8 cellular contexts compared by ENCODE assay signal in the genomic region with DNA sequence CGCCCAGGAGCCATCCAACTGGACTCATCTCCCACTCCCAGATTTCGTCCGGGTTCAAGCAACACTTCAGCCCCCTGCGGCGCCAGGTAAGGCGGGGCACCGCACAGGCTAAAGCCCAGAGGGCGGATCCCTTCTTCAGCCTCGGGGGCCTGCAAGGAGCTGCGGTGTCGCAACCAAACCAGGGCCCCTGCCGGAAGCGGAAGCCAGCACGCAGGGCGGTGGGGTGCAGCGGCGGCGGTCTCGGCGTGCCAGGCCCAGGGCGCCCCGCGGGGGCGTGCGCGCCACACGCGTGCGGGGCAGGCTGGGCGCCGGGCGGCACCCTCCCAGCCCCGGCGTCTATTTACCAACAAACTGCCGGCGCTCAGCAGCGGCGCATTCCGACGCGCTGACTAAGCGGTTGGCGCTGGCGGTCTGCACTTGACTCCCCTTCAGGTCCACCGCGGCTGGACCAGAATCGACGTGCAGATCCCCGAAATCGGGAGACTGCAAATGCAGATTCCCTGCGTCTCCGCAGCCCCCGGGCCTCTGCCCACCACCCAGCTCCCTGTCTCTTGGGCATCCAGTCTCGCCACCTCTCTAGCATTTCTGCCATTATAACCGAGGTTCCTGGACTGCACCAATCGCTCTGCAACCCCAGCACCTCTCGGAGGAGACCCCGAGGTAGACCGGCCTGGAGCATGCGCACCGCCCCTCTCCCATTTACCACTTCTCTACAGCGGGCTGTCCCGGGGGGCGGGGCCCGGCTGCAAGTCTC. TPM values are rescaled to one million over a fixed set of nuclear protein-coding genes. Genes with fewer than 3 reads are reported as not detected.
A peak's percentile ranks its signal among the peaks of the same experiment; 100 is the strongest.
DNase-seq lines count a peak whose midpoint lies in the region; ATAC-seq and TF ChIP-seq lines count a peak whose summit lies in the region.

No MANE protein-coding gene starts in this region.

- H3K36me3 ChIP-seq in Panc1 (ENCODE audit: control insufficient read depth, insufficient read depth, low read length) (no peaks in the 10 kb centered on the region), parathyroid adenoma (ENCODE audit: control insufficient read depth, insufficient read depth, low read length) (no peaks in the 10 kb centered on the region)

- H3K27ac ChIP-seq in Panc1 (ENCODE audit: low read length), result peak overlapping the region; percentile 86
- H3K27ac ChIP-seq in parathyroid adenoma, result no peak overlapping the region

- CTCF ChIA-PET in Panc1 (lab: Charles Lee), result no interaction called here

- POLR2A ChIA-PET in Panc1 (lab: Charles Lee), result no interaction called here

- H3K9ac ChIP-seq in parathyroid adenoma, result no peak overlapping the region

- peak overlapping the region; percentile 70 for H3K4me2 ChIP-seq in parathyroid adenoma (ENCODE audit: low read length)

- TF ChIP-seq CTCF in Panc1 (IDR thresholded peaks at IDR 0.05) (no peak), fibroblast of villous mesenchyme (IDR thresholded peaks at IDR 0.05; ENCODE audit: insufficient read depth, low read depth, low read length) (no peak), parathyroid adenoma (IDR thresholded peaks at IDR 0.05) (no peak)

- H3K27me3 ChIP-seq in Panc1 (ENCODE audit: control insufficient read depth, insufficient read depth, low read length) (peaks cover 15% of the 10 kb centered on the region), parathyroid adenoma (ENCODE audit: control insufficient read depth, insufficient read depth, low read length) (peaks cover 5% of the 10 kb centered on the region)

- H3K9me3 ChIP-seq in Panc1 (ENCODE audit: control insufficient read depth, insufficient read depth, low read depth, low read length), result no peaks in the 10 kb centered on the region
- H3K9me3 ChIP-seq in parathyroid adenoma (ENCODE audit: control insufficient read depth, low read length), result no peaks in the 10 kb centered on the region

- H3K27ac Mint-ChIP-seq in activated T-helper 1 cell treated with anti-CD3 and anti-CD28 coated beads, Interleukin-12 subunit alpha, Interleukin-12 subunit beta, Interleukin-2, Interleukin-4 antibody, amounts not matched to agents 30 ng/mL and 10 ng/mL and 1 ng/mL, durations not matched to agents 14 hours and 24 hours and 36 hours, result peak overlapping the region; percentile 63

- H3K4me1 Mint-ChIP-seq in activated T-helper 1 cell treated with anti-CD3 and anti-CD28 coated beads, Interleukin-12 subunit alpha, Interleukin-12 subunit beta, Interleukin-2, Interleukin-4 antibody, amounts not matched to agents 30 ng/mL and 10 ng/mL and 1 ng/mL, durations not matched to agents 14 hours and 24 hours and 36 hours (ENCODE audit: low read depth), result peaks cover 21% of the 10 kb centered on the region

- BruUV-seq in Panc1 (replicated peaks; lab: Mats Ljungman, UMichigan), result no TSS peak

- peaks cover 16% of the 10 kb centered on the region for H3K4me1 ChIP-seq in Panc1 (ENCODE audit: control insufficient read depth, insufficient read depth, low read length)
- H3K4me1 ChIP-seq in parathyroid adenoma, result peaks cover 7% of the 10 kb centered on the region

- peak overlapping the region; percentile 85 for H3K4me3 Mint-ChIP-seq in activated T-helper 1 cell treated with anti-CD3 and anti-CD28 coated beads, Interleukin-12 subunit alpha, Interleukin-12 subunit beta, Interleukin-2, Interleukin-4 antibody, amounts not matched to agents 30 ng/mL and 10 ng/mL and 1 ng/mL, durations not matched to agents 14 hours and 24 hours and 36 hours

- H3K4me3 ChIP-seq in Panc1 (ENCODE audit: low read depth in 2 of 2, low read length in 2 of 2) (peak overlapping the region; percentile 88 to 89), fibroblast of villous mesenchyme (ENCODE audit: low read depth, low read length) (peak overlapping the region; percentile 55), parathyroid adenoma (ENCODE audit: low read depth, low read length) (peak overlapping the region; percentile 40)

- peaks cover 90% of the 10 kb centered on the region for H3K27me3 Mint-ChIP-seq in activated T-helper 1 cell treated with anti-CD3 and anti-CD28 coated beads, Interleukin-12 subunit alpha, Interleukin-12 subunit beta, Interleukin-2, Interleukin-4 antibody, amounts not matched to agents 30 ng/mL and 10 ng/mL and 1 ng/mL, durations not matched to agents 14 hours and 24 hours and 36 hours (ENCODE audit: insufficient read depth)

- H2AFZ ChIP-seq in parathyroid adenoma, result peak overlapping the region; percentile 46

- H3K79me2 ChIP-seq in parathyroid adenoma, result no peaks in the 10 kb centered on the region

- H3K36me3 Mint-ChIP-seq in activated T-helper 1 cell treated with anti-CD3 and anti-CD28 coated beads, Interleukin-12 subunit alpha, Interleukin-12 subunit beta, Interleukin-2, Interleukin-4 antibody, amounts not matched to agents 30 ng/mL and 10 ng/mL and 1 ng/mL, durations not matched to agents 14 hours and 24 hours and 36 hours (ENCODE audit: low read depth), result peaks cover 8% of the 10 kb centered on the region

- intact Hi-C loops in Panc1 (cut with micrococcal nuclease; ENCODE audit: unreplicated experiment), result no loop called here
- intact Hi-C loops in activated T-helper 1 cell treated with anti-CD3 and anti-CD28 coated beads, Interleukin-12 subunit alpha, Interleukin-12 subunit beta, Interleukin-2, Interleukin-4 antibody, amounts not matched to agents 30 ng/mL and 10 ng/mL and 1 ng/mL, durations not matched to agents 14 hours and 24 hours and 36 hours (cut with micrococcal nuclease), result loop anchor here (10.0 kb wide), 1 partner anchor 974 kb away; the partner anchor contains the start of gene IGF2BP1

- H3K9me3 Mint-ChIP-seq in activated T-helper 1 cell treated with anti-CD3 and anti-CD28 coated beads, Interleukin-12 subunit alpha, Interleukin-12 subunit beta, Interleukin-2, Interleukin-4 antibody, amounts not matched to agents 30 ng/mL and 10 ng/mL and 1 ng/mL, durations not matched to agents 14 hours and 24 hours and 36 hours, result no peaks in the 10 kb centered on the region

- ATAC-seq in Panc1 (peak; percentile 93), GM18517 (IDR thresholded peaks at IDR 0.05; ENCODE audit: unreplicated experiment) (no peak)

- peak; percentile 76 for DNase-seq in GDM1 (lab: John Stamatoyannopoulos, UW)
- peak; percentile 53 for DNase-seq in HK-2 (ENCODE audit: unreplicated experiment)
- no peak for DNase-seq in Panc1 (ENCODE audit: low read depth, low spot score)
- peak; percentile 47 for DNase-seq in activated T-helper 1 cell treated with anti-CD3 and anti-CD28 coated beads, Interleukin-12 subunit alpha, Interleukin-12 subunit beta, Interleukin-2, Interleukin-4 antibody, amounts not matched to agents 30 ng/mL and 10 ng/mL and 1 ng/mL, durations not matched to agents 14 hours and 24 hours and 36 hours (ENCODE audit: low spot score)
- peak; percentile 58 for DNase-seq in fibroblast of villous mesenchyme (ENCODE audit: low read depth)
- DNase-seq in ureter (ENCODE audit: low spot score), result peak; percentile 55

- in situ Hi-C loops in Panc1 (cut with HindIII; ENCODE audit: low pct_unique_long_range_greater_than_20kb, low sequenced_read_pairs), result no loop called here

RNA-seq across cellular contexts. Expression of gene DLX4, which starts 0.4 kb away (rescaled TPM):
- total RNA-seq in Panc1 (2021; ENCODE audit: unreplicated experiment), result 11.2 TPM
- 10.6 TPM for polyA plus RNA-seq in Panc1 (2012; ENCODE audit: insufficient read length)
- 0.20 TPM in 1 of 2 replicates, not detected in the other for total RNA-seq in activated T-helper 1 cell treated with anti-CD3 and anti-CD28 coated beads, Interleukin-12 subunit alpha, Interleukin-12 subunit beta, Interleukin-2, Interleukin-4 antibody, amounts not matched to agents 30 ng/mL and 10 ng/mL and 1 ng/mL, durations not matched to agents 14 hours and 24 hours and 36 hours
- total RNA-seq in fibroblast of villous mesenchyme, result not detected in 2 replicates
- total RNA-seq in ureter, result 1.1 TPM

RNA-seq across cellular contexts. Expression of gene DLX3, which starts 26.5 kb away (rescaled TPM):
- total RNA-seq in Panc1 (2021; ENCODE audit: unreplicated experiment) (2.9 TPM), fibroblast of villous mesenchyme (not detected in 2 replicates), ureter (1.1 TPM)
- 1.9 TPM for polyA plus RNA-seq in Panc1 (2012; ENCODE audit: insufficient read length)
- total RNA-seq in activated T-helper 1 cell treated with anti-CD3 and anti-CD28 coated beads, Interleukin-12 subunit alpha, Interleukin-12 subunit beta, Interleukin-2, Interleukin-4 antibody, amounts not matched to agents 30 ng/mL and 10 ng/mL and 1 ng/mL, durations not matched to agents 14 hours and 24 hours and 36 hours, result not detected in 2 replicates
